ENCODE assay signal across 9 cellular contexts in the genomic region with DNA sequence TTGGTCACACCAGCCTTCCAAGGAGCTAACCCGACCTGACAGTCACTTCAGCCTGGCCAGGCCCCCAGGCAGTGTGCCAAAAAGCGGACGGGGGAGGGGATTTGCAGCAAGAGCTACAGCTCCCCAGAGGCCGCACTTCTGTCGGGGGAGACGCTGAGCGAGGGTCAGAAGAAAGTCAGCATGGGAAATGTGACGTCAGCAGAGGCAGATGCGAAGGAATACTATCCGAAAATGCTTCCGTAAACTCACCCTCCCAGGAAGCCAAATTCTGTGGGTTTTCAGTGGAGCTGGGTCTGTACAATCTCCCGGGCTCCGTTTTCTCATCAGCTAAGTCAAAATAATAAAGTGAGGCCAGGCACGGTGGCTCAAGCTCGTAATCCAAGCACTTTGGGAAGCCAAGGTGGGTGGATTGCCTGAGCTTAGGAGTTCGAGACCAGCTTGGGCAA. TPM values are rescaled to one million over a fixed set of nuclear protein-coding genes. Genes with fewer than 3 reads are reported as not detected.
A peak's percentile ranks its signal among the peaks of the same experiment; 100 is the strongest.
DNase-seq lines count a peak whose midpoint lies in the region; ATAC-seq and TF ChIP-seq lines count a peak whose summit lies in the region.
"Had no signal": no experiment of that assay in that cellular context is flagged by ENCODE, and none has a peak within 500 bp of the region (broad histone marks: within the 10 kb centered on the region; RNA-seq: fewer than 3 reads in every experiment).

No MANE protein-coding gene starts in this region.

- CTCF ChIA-PET in HEK293T (lab: Yijun Ruan, JAX): interaction anchor here (0.6 to 1.6 kb wide), 6 partner anchors 13 to 49 kb away, joined by 3 to 8 read pairs (median 4); no protein-coding TSS in a partner anchor
- CTCF ChIA-PET in activated CD8-positive, alpha-beta T cell treated with anti-CD3 and anti-CD28 coated beads for 36 hours (lab: Charles Lee): interaction anchor here (0.8 to 0.9 kb wide), 3 partner anchors 15 to 48 kb away, joined by 3 to 4 read pairs (median 3); no protein-coding TSS in a partner anchor
- CTCF ChIA-PET in activated CD8-positive, alpha-beta memory T cell treated with anti-CD3 and anti-CD28 coated beads, Interleukin-2, amount 10 ng/mL, durations not matched to agents 7 days and 5 days (lab: Charles Lee): no interaction called here

- H3K79me2 ChIP-seq in smooth muscle cell (ENCODE audit: low read depth): peaks cover 53% of the 10 kb centered on the region

- no peak overlapping the region for H3K27ac Mint-ChIP-seq in activated CD8-positive, alpha-beta T cell treated with anti-CD3 and anti-CD28 coated beads for 36 hours
- H3K27ac Mint-ChIP-seq in activated CD8-positive, alpha-beta memory T cell treated with anti-CD3 and anti-CD28 coated beads, Interleukin-2, amount 10 ng/mL, durations not matched to agents 7 days and 5 days: no peak overlapping the region

- no peak overlapping the region for H3K4me3 ChIP-seq in cardiac fibroblast (replicated peaks in 1 of 2; ENCODE audit: low read depth in 2 of 2, low read length in 2 of 2)
- H3K4me3 ChIP-seq in smooth muscle cell: no peak overlapping the region

- no peaks in the 10 kb centered on the region for H3K27me3 Mint-ChIP-seq in activated CD8-positive, alpha-beta T cell treated with anti-CD3 and anti-CD28 coated beads for 36 hours
- no peaks in the 10 kb centered on the region for H3K27me3 Mint-ChIP-seq in activated CD8-positive, alpha-beta memory T cell treated with anti-CD3 and anti-CD28 coated beads, Interleukin-2, amount 10 ng/mL, durations not matched to agents 7 days and 5 days

- DNase-seq in HEK293T (ENCODE audit: extremely low spot score) (peak; percentile 73), cardiac fibroblast (ENCODE audit: low read depth in 2 of 2) (peak; percentile 96 to 97), left lobe of liver (ENCODE audit: low spot score) (peak; percentile 66), smooth muscle cell (lab: John Stamatoyannopoulos, UW; ENCODE audit: unreplicated experiment) (peak; percentile 92), occipital lobe (lab: John Stamatoyannopoulos, UW) (no peak)
- DNase-seq in activated CD8-positive, alpha-beta T cell treated with anti-CD3 and anti-CD28 coated beads for 36 hours: no peak
- no peak for DNase-seq in activated CD8-positive, alpha-beta memory T cell treated with anti-CD3 and anti-CD28 coated beads, Interleukin-2, amount 10 ng/mL, durations not matched to agents 7 days and 5 days

- H3K4me1 ChIP-seq in smooth muscle cell (ENCODE audit: low read depth): peaks cover 68% of the 10 kb centered on the region

- H3K4me3 Mint-ChIP-seq in activated CD8-positive, alpha-beta T cell treated with anti-CD3 and anti-CD28 coated beads for 36 hours: no peak overlapping the region
- no peak overlapping the region for H3K4me3 Mint-ChIP-seq in activated CD8-positive, alpha-beta memory T cell treated with anti-CD3 and anti-CD28 coated beads, Interleukin-2, amount 10 ng/mL, durations not matched to agents 7 days and 5 days
- H3K4me3 Mint-ChIP-seq: dendritic cell treated with granulocyte-macrophage colony-stimulating factor and Interleukin-4, amounts not matched to agents 40 ng/mL and 50 ng/mL, for 4 days had no signal

- intact Hi-C loops in activated CD8-positive, alpha-beta T cell treated with anti-CD3 and anti-CD28 coated beads for 36 hours (cut with micrococcal nuclease): no loop called here

- WGBS in smooth muscle cell (ENCODE audit: low lambda C conversion rate): 17% methylated on average over 16 of the region's 16 CpGs

- peaks cover 41% of the 10 kb centered on the region for H3K4me1 Mint-ChIP-seq in activated CD8-positive, alpha-beta T cell treated with anti-CD3 and anti-CD28 coated beads for 36 hours (ENCODE audit: low read depth)
- peaks cover 13% of the 10 kb centered on the region for H3K4me1 Mint-ChIP-seq in activated CD8-positive, alpha-beta memory T cell treated with anti-CD3 and anti-CD28 coated beads, Interleukin-2, amount 10 ng/mL, durations not matched to agents 7 days and 5 days

- peak overlapping the region; percentile 74 for H3K4me2 ChIP-seq in smooth muscle cell

- peak; percentile 16 for ATAC-seq in left lobe of liver
- no peak for ATAC-seq in activated CD8-positive, alpha-beta T cell treated with anti-CD3 and anti-CD28 coated beads for 36 hours
- no peak for ATAC-seq in activated CD8-positive, alpha-beta memory T cell treated with anti-CD3 and anti-CD28 coated beads, Interleukin-2, amount 10 ng/mL, durations not matched to agents 7 days and 5 days
- ATAC-seq in HG02571 (IDR thresholded peaks at IDR 0.05; ENCODE audit: unreplicated experiment): no peak

- H3K9me3 Mint-ChIP-seq in activated CD8-positive, alpha-beta T cell treated with anti-CD3 and anti-CD28 coated beads for 36 hours: no peaks in the 10 kb centered on the region
- H3K9me3 Mint-ChIP-seq in activated CD8-positive, alpha-beta memory T cell treated with anti-CD3 and anti-CD28 coated beads, Interleukin-2, amount 10 ng/mL, durations not matched to agents 7 days and 5 days (ENCODE audit: low read depth): no peaks in the 10 kb centered on the region
- H3K9me3 Mint-ChIP-seq: dendritic cell treated with granulocyte-macrophage colony-stimulating factor and Interleukin-4, amounts not matched to agents 40 ng/mL and 50 ng/mL, for 4 days had no signal

- no peaks in the 10 kb centered on the region for H3K36me3 ChIP-seq in smooth muscle cell (ENCODE audit: low read depth)

- H3K36me3 Mint-ChIP-seq in activated CD8-positive, alpha-beta T cell treated with anti-CD3 and anti-CD28 coated beads for 36 hours (ENCODE audit: low read depth): peaks cover 47% of the 10 kb centered on the region
- H3K36me3 Mint-ChIP-seq in activated CD8-positive, alpha-beta memory T cell treated with anti-CD3 and anti-CD28 coated beads, Interleukin-2, amount 10 ng/mL, durations not matched to agents 7 days and 5 days: no peaks in the 10 kb centered on the region

- no peaks in the 10 kb centered on the region for H3K27me3 ChIP-seq in smooth muscle cell (ENCODE audit: low read depth)

- H3F3A ChIP-seq in smooth muscle cell (ENCODE audit: low read depth): peaks cover 59% of the 10 kb centered on the region

- H3K9ac ChIP-seq in smooth muscle cell (ENCODE audit: low read depth): peak overlapping the region; percentile 75

- POLR2A ChIA-PET in HEK293T (lab: Yijun Ruan, JAX): interaction anchor here (1.0 to 1.9 kb wide), 6 partner anchors 8 to 27 kb away, joined by 3 to 6 read pairs (median 4); no protein-coding TSS in a partner anchor
- POLR2A ChIA-PET in activated CD8-positive, alpha-beta T cell treated with anti-CD3 and anti-CD28 coated beads for 36 hours (lab: Charles Lee): interaction anchor here (0.9 kb wide), 1 partner anchor 47 kb away, joined by 3 read pairs; no protein-coding TSS in a partner anchor

- H3K27ac ChIP-seq in smooth muscle cell (ENCODE audit: low read depth): peak overlapping the region; percentile 94

- no peak for TF ChIP-seq CTCF in cardiac fibroblast (IDR thresholded peaks at IDR 0.05; ENCODE audit: low read depth, low read length)
- TF ChIP-seq CTCF in smooth muscle cell (IDR thresholded peaks at IDR 0.05; ENCODE audit: borderline replicate concordance, insufficient read depth, poor library complexity, severe bottlenecking): no peak
- TF ChIP-seq CTCF in activated CD8-positive, alpha-beta T cell treated with anti-CD3 and anti-CD28 coated beads for 36 hours (IDR thresholded peaks at IDR 0.05): no peak

- H3K9me3 ChIP-seq in smooth muscle cell (replicated peaks; ENCODE audit: low read depth): no peaks in the 10 kb centered on the region

- H2AFZ ChIP-seq in smooth muscle cell (ENCODE audit: low read depth): no peak overlapping the region

- H4K20me1 ChIP-seq in smooth muscle cell (ENCODE audit: low read depth): peaks cover 4% of the 10 kb centered on the region

TF ChIP-seq in HEK293T, 16 proteins besides CTCF, POLR2A, EP300 and RAD21:
- TF ChIP-seq FOXA1 (IDR thresholded peaks at IDR 0.05) (no peak), FOXM1 (IDR thresholded peaks at IDR 0.05; ENCODE audit: borderline replicate concordance) (no peak), TARDBP (IDR thresholded peaks at IDR 0.05) (no peak), HDGF (IDR thresholded peaks at IDR 0.05; ENCODE audit: borderline replicate concordance) (no peak)
- TF ChIP-seq, protein P1, sequence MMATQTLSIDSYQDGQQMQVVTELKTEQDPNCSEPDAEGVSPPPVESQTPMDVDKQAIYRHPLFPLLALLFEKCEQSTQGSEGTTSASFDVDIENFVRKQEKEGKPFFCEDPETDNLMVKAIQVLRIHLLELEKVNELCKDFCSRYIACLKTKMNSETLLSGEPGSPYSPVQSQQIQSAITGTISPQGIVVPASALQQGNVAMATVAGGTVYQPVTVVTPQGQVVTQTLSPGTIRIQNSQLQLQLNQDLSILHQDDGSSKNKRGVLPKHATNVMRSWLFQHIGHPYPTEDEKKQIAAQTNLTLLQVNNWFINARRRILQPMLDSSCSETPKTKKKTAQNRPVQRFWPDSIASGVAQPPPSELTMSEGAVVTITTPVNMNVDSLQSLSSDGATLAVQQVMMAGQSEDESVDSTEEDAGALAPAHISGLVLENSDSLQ (IDR thresholded peaks at IDR 0.05): peak; percentile 73

RNA-seq across cellular contexts. Expression of a gene that starts 28.5 kb away (rescaled TPM):
- 58.0 TPM for total RNA-seq in left lobe of liver
- 63.8 and 129 TPM in 2 replicates for total RNA-seq in smooth muscle cell
- polyA plus RNA-seq in smooth muscle cell: 101 and 108 TPM in 2 replicates
- 100 to 1,000 TPM; 118 to 127 TPM for total RNA-seq in activated CD8-positive, alpha-beta T cell treated with anti-CD3 and anti-CD28 coated beads for 36 hours
- 9.5 TPM for total RNA-seq in occipital lobe
- total RNA-seq in activated CD8-positive, alpha-beta memory T cell treated with anti-CD3 and anti-CD28 coated beads, Interleukin-2, amount 10 ng/mL, durations not matched to agents 7 days and 5 days: 10 to 100 TPM; 46.6 to 87.5 TPM

Comparison
In these comparisons a context has a peak if more than half of its experiments do, and no peak if none do; other contexts are left out.
1. DNase-seq: peak in HEK293T (single experiment), cardiac fibroblast (2 of 2), left lobe of liver (single experiment) and smooth muscle cell (single experiment); none in activated CD8-positive, alpha-beta T cell treated with anti-CD3 and anti-CD28 coated beads for 36 hours (single experiment), occipital lobe (single experiment) and activated CD8-positive, alpha-beta memory T cell treated with anti-CD3 and anti-CD28 coated beads, Interleukin-2, amount 10 ng/mL, durations not matched to agents 7 days and 5 days (single experiment).